Comparison of ENCODE assay signal across 1 cellular context in the genomic region with DNA sequence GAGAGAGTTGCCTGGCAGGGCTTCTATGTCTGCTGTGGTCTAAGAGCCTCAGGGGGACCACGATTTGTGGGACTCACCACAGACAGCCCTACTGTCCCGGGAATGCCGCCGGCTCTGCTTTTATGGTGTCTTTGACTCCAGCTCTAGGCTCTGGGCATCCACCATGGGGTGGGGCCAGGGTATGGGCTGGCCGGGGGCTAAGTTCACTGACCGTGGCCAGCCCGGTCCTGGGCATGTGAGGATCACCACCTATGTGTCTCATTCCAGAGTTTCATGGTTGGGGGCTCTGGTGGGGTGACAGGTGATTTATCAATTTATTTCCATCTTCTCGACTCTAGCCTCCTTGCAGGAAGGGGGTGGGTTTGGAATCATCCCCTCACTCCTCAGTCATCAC.
TF ChIP-seq lines count a peak whose summit lies in the region.

No MANE protein-coding gene starts in this region.

TF ChIP-seq in SK-N-SH, 30 proteins besides CTCF, POLR2A, EP300 and RAD21 (continued from another document):
- TF ChIP-seq, protein P1, sequence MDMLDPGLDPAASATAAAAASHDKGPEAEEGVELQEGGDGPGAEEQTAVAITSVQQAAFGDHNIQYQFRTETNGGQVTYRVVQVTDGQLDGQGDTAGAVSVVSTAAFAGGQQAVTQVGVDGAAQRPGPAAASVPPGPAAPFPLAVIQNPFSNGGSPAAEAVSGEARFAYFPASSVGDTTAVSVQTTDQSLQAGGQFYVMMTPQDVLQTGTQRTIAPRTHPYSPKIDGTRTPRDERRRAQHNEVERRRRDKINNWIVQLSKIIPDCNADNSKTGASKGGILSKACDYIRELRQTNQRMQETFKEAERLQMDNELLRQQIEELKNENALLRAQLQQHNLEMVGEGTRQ (IDR thresholded peaks at IDR 0.05; ENCODE audit: borderline replicate concordance, low read depth, low read length), result no peak
- TF ChIP-seq FOXM1 (IDR thresholded peaks at IDR 0.05; ENCODE audit: low read depth), result no peak
- no peak for TF ChIP-seq ELF1 (IDR thresholded peaks at IDR 0.05)
- no peak for TF ChIP-seq EZH2phosphoT487 (IDR thresholded peaks at IDR 0.05; ENCODE audit: borderline replicate concordance, low read depth)
- TF ChIP-seq, protein P2, sequence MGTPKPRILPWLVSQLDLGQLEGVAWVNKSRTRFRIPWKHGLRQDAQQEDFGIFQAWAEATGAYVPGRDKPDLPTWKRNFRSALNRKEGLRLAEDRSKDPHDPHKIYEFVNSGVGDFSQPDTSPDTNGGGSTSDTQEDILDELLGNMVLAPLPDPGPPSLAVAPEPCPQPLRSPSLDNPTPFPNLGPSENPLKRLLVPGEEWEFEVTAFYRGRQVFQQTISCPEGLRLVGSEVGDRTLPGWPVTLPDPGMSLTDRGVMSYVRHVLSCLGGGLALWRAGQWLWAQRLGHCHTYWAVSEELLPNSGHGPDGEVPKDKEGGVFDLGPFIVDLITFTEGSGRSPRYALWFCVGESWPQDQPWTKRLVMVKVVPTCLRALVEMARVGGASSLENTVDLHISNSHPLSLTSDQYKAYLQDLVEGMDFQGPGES (IDR thresholded peaks at IDR 0.05; ENCODE audit: low read depth, low read length), result no peak
- TF ChIP-seq RXRA (IDR thresholded peaks at IDR 0.05; ENCODE audit: borderline replicate concordance, low read depth), result no peak
- no peak for TF ChIP-seq SIN3A (IDR thresholded peaks at IDR 0.05; ENCODE audit: borderline replicate concordance, low read depth, low read length)
- no peak for TF ChIP-seq CHD2 (IDR thresholded peaks at IDR 0.05; ENCODE audit: low read length, partially characterized antibody)
- TF ChIP-seq RCOR1 (IDR thresholded peaks at IDR 0.05; ENCODE audit: low read length), result no peak
- no peak for TF ChIP-seq RFX5 (IDR thresholded peaks at IDR 0.05; ENCODE audit: low read length)
- TF ChIP-seq GABPA (IDR thresholded peaks at IDR 0.05; ENCODE audit: low read depth), result no peak
- TF ChIP-seq JUND (IDR thresholded peaks at IDR 0.05), result no peak
- TF ChIP-seq YY1 (IDR thresholded peaks at IDR 0.05; ENCODE audit: low read depth), result no peak
- TF ChIP-seq, protein P3, sequence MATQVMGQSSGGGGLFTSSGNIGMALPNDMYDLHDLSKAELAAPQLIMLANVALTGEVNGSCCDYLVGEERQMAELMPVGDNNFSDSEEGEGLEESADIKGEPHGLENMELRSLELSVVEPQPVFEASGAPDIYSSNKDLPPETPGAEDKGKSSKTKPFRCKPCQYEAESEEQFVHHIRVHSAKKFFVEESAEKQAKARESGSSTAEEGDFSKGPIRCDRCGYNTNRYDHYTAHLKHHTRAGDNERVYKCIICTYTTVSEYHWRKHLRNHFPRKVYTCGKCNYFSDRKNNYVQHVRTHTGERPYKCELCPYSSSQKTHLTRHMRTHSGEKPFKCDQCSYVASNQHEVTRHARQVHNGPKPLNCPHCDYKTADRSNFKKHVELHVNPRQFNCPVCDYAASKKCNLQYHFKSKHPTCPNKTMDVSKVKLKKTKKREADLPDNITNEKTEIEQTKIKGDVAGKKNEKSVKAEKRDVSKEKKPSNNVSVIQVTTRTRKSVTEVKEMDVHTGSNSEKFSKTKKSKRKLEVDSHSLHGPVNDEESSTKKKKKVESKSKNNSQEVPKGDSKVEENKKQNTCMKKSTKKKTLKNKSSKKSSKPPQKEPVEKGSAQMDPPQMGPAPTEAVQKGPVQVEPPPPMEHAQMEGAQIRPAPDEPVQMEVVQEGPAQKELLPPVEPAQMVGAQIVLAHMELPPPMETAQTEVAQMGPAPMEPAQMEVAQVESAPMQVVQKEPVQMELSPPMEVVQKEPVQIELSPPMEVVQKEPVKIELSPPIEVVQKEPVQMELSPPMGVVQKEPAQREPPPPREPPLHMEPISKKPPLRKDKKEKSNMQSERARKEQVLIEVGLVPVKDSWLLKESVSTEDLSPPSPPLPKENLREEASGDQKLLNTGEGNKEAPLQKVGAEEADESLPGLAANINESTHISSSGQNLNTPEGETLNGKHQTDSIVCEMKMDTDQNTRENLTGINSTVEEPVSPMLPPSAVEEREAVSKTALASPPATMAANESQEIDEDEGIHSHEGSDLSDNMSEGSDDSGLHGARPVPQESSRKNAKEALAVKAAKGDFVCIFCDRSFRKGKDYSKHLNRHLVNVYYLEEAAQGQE (IDR thresholded peaks at IDR 0.05; ENCODE audit: low read depth, low read length), result no peak
